15 cellular contexts compared by ENCODE assay signal in genomic region chr3:72145506-72146380, GRCh38.
A peak's percentile ranks its signal among the peaks of the same experiment; 100 is the strongest.
DNase-seq lines count a peak whose midpoint lies in the region; ATAC-seq, FAIRE-seq and TF ChIP-seq lines count a peak whose summit lies in the region.
"Had no signal": no experiment of that assay in that cellular context is flagged by ENCODE, and none has a peak within 500 bp of the region (broad histone marks: within the 10 kb centered on the region; RNA-seq: fewer than 3 reads in every experiment).

No MANE protein-coding gene starts in this region.

- H3K27ac Mint-ChIP-seq in astrocyte (ENCODE audit: unreplicated experiment), result peak overlapping the region; percentile 72
- no peak overlapping the region for H3K27ac Mint-ChIP-seq in stimulated activated memory B cell treated with anti-CD40 and anti-IgM and Interleukin-4, amounts not matched to agents 10 μg/mL and 1 μg/mL and 100 μg/mL, for 72 hours

- no peak overlapping the region for H3K4me3 Mint-ChIP-seq in astrocyte (ENCODE audit: unreplicated experiment)
- H3K4me3 Mint-ChIP-seq in stimulated activated memory B cell treated with anti-CD40 and anti-IgM and Interleukin-4, amounts not matched to agents 10 μg/mL and 1 μg/mL and 100 μg/mL, for 72 hours, result no peak overlapping the region

- peaks cover 12% of the 10 kb centered on the region for H3K9me3 Mint-ChIP-seq in astrocyte (ENCODE audit: unreplicated experiment)
- H3K9me3 Mint-ChIP-seq in stimulated activated memory B cell treated with anti-CD40 and anti-IgM and Interleukin-4, amounts not matched to agents 10 μg/mL and 1 μg/mL and 100 μg/mL, for 72 hours, result no peaks in the 10 kb centered on the region

- peak overlapping the region; percentile 19 for H2AFZ ChIP-seq in astrocyte (ENCODE audit: low read depth, low read length)

- H3K36me3 Mint-ChIP-seq in astrocyte (ENCODE audit: low read depth, unreplicated experiment), result peaks cover 6% of the 10 kb centered on the region
- H3K36me3 Mint-ChIP-seq in stimulated activated memory B cell treated with anti-CD40 and anti-IgM and Interleukin-4, amounts not matched to agents 10 μg/mL and 1 μg/mL and 100 μg/mL, for 72 hours, result peaks cover 6% of the 10 kb centered on the region

- no peaks in the 10 kb centered on the region for H3K9me3 ChIP-seq in astrocyte (ENCODE audit: insufficient read depth, low read depth, low read length)
- H3K9me3 ChIP-seq: lower lobe of right lung, Peyer's patch had no signal

- H4K20me1 ChIP-seq in astrocyte (ENCODE audit: insufficient read depth, low read length), result no peaks in the 10 kb centered on the region

- no peaks in the 10 kb centered on the region for H3K79me2 ChIP-seq in astrocyte (ENCODE audit: insufficient read depth, low read length)

- no peaks in the 10 kb centered on the region for H3K36me3 ChIP-seq in astrocyte (ENCODE audit: insufficient read depth, low read length)
- H3K36me3 ChIP-seq: lower lobe of right lung, Peyer's patch had no signal

- H3K4me1 Mint-ChIP-seq in astrocyte (ENCODE audit: low read depth, unreplicated experiment), result peaks cover 16% of the 10 kb centered on the region
- H3K4me1 Mint-ChIP-seq in stimulated activated memory B cell treated with anti-CD40 and anti-IgM and Interleukin-4, amounts not matched to agents 10 μg/mL and 1 μg/mL and 100 μg/mL, for 72 hours, result peaks cover 26% of the 10 kb centered on the region

- ATAC-seq in GM21723 (IDR thresholded peaks at IDR 0.05; ENCODE audit: unreplicated experiment) (no peak), HG03521 (IDR thresholded peaks at IDR 0.05; ENCODE audit: unreplicated experiment) (no peak)
- no peak for ATAC-seq in stimulated activated memory B cell treated with anti-CD40 and anti-IgM and Interleukin-4, amounts not matched to agents 10 μg/mL and 1 μg/mL and 100 μg/mL, for 72 hours
- ATAC-seq: foreskin keratinocyte had no signal

- TF ChIP-seq CTCF in astrocyte (IDR thresholded peaks at IDR 0.05; ENCODE audit: insufficient read depth, low read depth, low read length), result no peak

- H3K9ac ChIP-seq in astrocyte (ENCODE audit: low read length), result peak overlapping the region; percentile 65

- H3K27me3 ChIP-seq in astrocyte (ENCODE audit: insufficient read depth, low read length), result peaks cover 4% of the 10 kb centered on the region
- H3K27me3 ChIP-seq: Peyer's patch had no signal

- peaks cover 10% of the 10 kb centered on the region for H3K27me3 Mint-ChIP-seq in astrocyte (ENCODE audit: low read depth, unreplicated experiment)
- H3K27me3 Mint-ChIP-seq in stimulated activated memory B cell treated with anti-CD40 and anti-IgM and Interleukin-4, amounts not matched to agents 10 μg/mL and 1 μg/mL and 100 μg/mL, for 72 hours, result peaks cover 42% of the 10 kb centered on the region

- H3K4me1 ChIP-seq in astrocyte (ENCODE audit: insufficient read depth, low read length), result peaks cover 15% of the 10 kb centered on the region
- H3K4me1 ChIP-seq: foreskin keratinocyte had no signal

- H3K27ac ChIP-seq in astrocyte (ENCODE audit: low read depth, low read length), result peak overlapping the region; percentile 58
- H3K27ac ChIP-seq: foreskin keratinocyte, lower lobe of right lung, Peyer's patch, skin epidermis had no signal

- no peak for FAIRE-seq in astrocyte (lab: Jason Lieb, UNC)
- FAIRE-seq: D721Med had no signal

- H3K4me2 ChIP-seq in astrocyte (ENCODE audit: low read length), result peak overlapping the region; percentile 16

- H3K4me3 ChIP-seq in astrocyte (ENCODE audit: insufficient read depth, low read depth, low read length), result no peak overlapping the region
- H3K4me3 ChIP-seq: lower lobe of right lung, Peyer's patch, skin epidermis had no signal

- DNase-seq in AG08395 (ENCODE audit: low spot score), result peak; percentile 84
- DNase-seq in ELF-1 (ENCODE audit: low read depth, low spot score), result peak; percentile 51
- peak; percentile 84 for DNase-seq in astrocyte (ENCODE audit: low read depth)
- DNase-seq in kidney tubule cell (ENCODE audit: low spot score), result peak; percentile 14
- no peak for DNase-seq in activated CD8-positive, alpha-beta memory T cell treated with anti-CD3 and anti-CD28 coated beads, Interleukin-2, amount 50 U/mL, for 4 hours
- DNase-seq: activated naive CD4-positive, alpha-beta T cell treated with anti-CD3 and anti-CD28 coated beads, Interleukin-2, amount 50 U/mL, for 16 hours; foreskin keratinocyte; H7; lower lobe of right lung had no signal
